In genomic region chr2:197433770-197434438, GRCh38 we compare ENCODE assay signal across 8 cellular contexts. TPM values are rescaled to one million over a fixed set of nuclear protein-coding genes. Genes with fewer than 3 reads are reported as not detected.
DNase-seq lines count a peak whose midpoint lies in the region; ATAC-seq and TF ChIP-seq lines count a peak whose summit lies in the region.

No MANE protein-coding gene starts in this region.

- H3K27me3 Mint-ChIP-seq in naive B cell, result no peaks in the 10 kb centered on the region

- TF ChIP-seq CTCF in AG09309 (IDR thresholded peaks at IDR 0.05; ENCODE audit: control insufficient read depth, insufficient read depth, low read depth, low read length, missing control alignments), result no peak
- TF ChIP-seq CTCF in colonic mucosa (IDR thresholded peaks at IDR 0.05), result no peak

- H3K4me1 Mint-ChIP-seq in naive B cell, result peaks cover 36 to 74% (median 63%) of the 10 kb centered on the region in 3 donors

- peak overlapping the region; percentile 95 for H3K27ac ChIP-seq in colonic mucosa

- intact Hi-C loops in colonic mucosa (cut with DNase I), result no loop called here

- H3K4me1 ChIP-seq in colonic mucosa, result peaks cover 24% of the 10 kb centered on the region

- H3K36me3 Mint-ChIP-seq in naive B cell, result no peaks in the 10 kb centered on the region

- H3K27me3 ChIP-seq in colonic mucosa, result no peaks in the 10 kb centered on the region

- H3K4me3 Mint-ChIP-seq in naive B cell, result peak overlapping the region; percentile 94 to 100 (median 99)

- H3K9me3 Mint-ChIP-seq in naive B cell, result no peaks in the 10 kb centered on the region

- H3K36me3 ChIP-seq in colonic mucosa, result no peaks in the 10 kb centered on the region

- H3K4me3 ChIP-seq in AG09309 (ENCODE audit: control insufficient read depth, low read depth, low read length) (peak overlapping the region; percentile 69), colonic mucosa (peak overlapping the region; percentile 79)

- no peak for ATAC-seq in naive B cell (ENCODE audit: low read depth in 2 of 2)
- ATAC-seq in HG03521 (IDR thresholded peaks at IDR 0.05; ENCODE audit: unreplicated experiment), result no peak

- peak overlapping the region; percentile 100 for H3K27ac Mint-ChIP-seq in naive B cell

- in situ Hi-C loops in KBM-7 (cut with MboI; ENCODE audit: low pct_unique_long_range_greater_than_20kb, low sequenced_read_pairs), result no loop called here

- H3K9ac ChIP-seq in colonic mucosa (ENCODE audit: low read depth in 2 of 2, low read length in 2 of 2), result peak overlapping the region; percentile 64 to 98

- H3K9me3 ChIP-seq in colonic mucosa, result no peaks in the 10 kb centered on the region

- no peak for DNase-seq in AG09309 (ENCODE audit: low read depth)
- DNase-seq in KBM-7, result peak; percentile 21
- no peak for DNase-seq in colonic mucosa
- no peak for DNase-seq in naive B cell
- no peak for DNase-seq in stimulated activated CD4-positive, alpha-beta T cell treated with anti-CD3 and anti-CD28 coated beads, Interleukin-15, amount 100 ng/mL, for 24 hours
- DNase-seq in SKM-1 treated with dmso at 0.1 percent for 144 hours (lab: John Stamatoyannopoulos, UW; ENCODE audit: unreplicated experiment), result no peak
- DNase-seq in epidermal melanocyte (ENCODE audit: insufficient read length, low spot score), result no peak

RNA-seq across cellular contexts. Expression of gene SF3B1, which starts 0.9 kb away (rescaled TPM):
- 100 to 1,000 TPM; 186 to 242 TPM for total RNA-seq in colonic mucosa
- 100 to 1,000 TPM in 5 of 6 donors, 10 to 100 TPM in 1; 99.2 to 166 (median 153) TPM for polyA plus RNA-seq in naive B cell (ENCODE audit: low read depth in 6 of 6)

RNA-seq across cellular contexts. Expression of gene COQ10B, which starts 19.4 kb away (rescaled TPM):
- total RNA-seq in colonic mucosa, result 10 to 100 TPM; 15.5 to 38.5 TPM
- polyA plus RNA-seq in naive B cell (ENCODE audit: low read depth in 6 of 6), result 10 to 100 TPM; 36.6 to 83.2 (median 48.5) TPM
